19 cellular contexts compared by ENCODE assay signal in genomic region chr9:137749511-137749910, GRCh38.
DNase-seq lines count a peak whose midpoint lies in the region; ATAC-seq and TF ChIP-seq lines count a peak whose summit lies in the region.
"Had no signal": no experiment of that assay in that cellular context is flagged by ENCODE, and none has a peak within 500 bp of the region (broad histone marks: within the 10 kb centered on the region; RNA-seq: fewer than 3 reads in every experiment).

No MANE protein-coding gene starts in this region.

- ATAC-seq in left ventricle myocardium superior (peak; percentile 32), GM18498 (IDR thresholded peaks at IDR 0.05; ENCODE audit: unreplicated experiment) (no peak), GM21576 (IDR thresholded peaks at IDR 0.05; ENCODE audit: unreplicated experiment) (no peak)
- ATAC-seq: A549, HCT116 had no signal

- H3K27ac ChIP-seq in left ventricle myocardium inferior (replicated peaks) (no peak overlapping the region), subcutaneous abdominal adipose tissue (ENCODE audit: low read depth, low read length) (peak overlapping the region; percentile 65)
- H3K27ac ChIP-seq: A549, PC-9 had no signal

- no peaks in the 10 kb centered on the region for H3K9me3 ChIP-seq in left ventricle myocardium inferior (replicated peaks)
- no peaks in the 10 kb centered on the region for H3K9me3 ChIP-seq in subcutaneous abdominal adipose tissue (ENCODE audit: control insufficient read depth in 5 of 5, low read length in 5 of 5)
- H3K9me3 ChIP-seq: A549 had no signal

- peak overlapping the region in 4 of 5 experiments; percentile 14 to 78 (median 44) for H3K27ac Mint-ChIP-seq in brain

- H3K36me3 ChIP-seq in left ventricle myocardium inferior (peaks cover 63% of the 10 kb centered on the region), subcutaneous abdominal adipose tissue (ENCODE audit: control insufficient read depth in 5 of 5, insufficient read depth in 5 of 5, low read length in 5 of 5) (peaks cover 3 to 61% (median 51%) of the 10 kb centered on the region in 5 donors)

- H3K4me1 ChIP-seq in left ventricle myocardium inferior: peaks cover 10% of the 10 kb centered on the region
- H3K4me1 ChIP-seq in subcutaneous abdominal adipose tissue (ENCODE audit: control insufficient read depth in 5 of 5, insufficient read depth in 5 of 5, low read length in 5 of 5): peaks cover 0 to 15% (median 10%) of the 10 kb centered on the region in 5 donors

- H3K4me3 ChIP-seq in left ventricle myocardium inferior: no peak overlapping the region
- no peak overlapping the region for H3K4me3 ChIP-seq in subcutaneous abdominal adipose tissue (ENCODE audit: low read depth in 1 of 5, low read length in 5 of 5)
- H3K4me3 ChIP-seq: A549, PC-9 had no signal

- peak overlapping the region in 3 of 5 donors; percentile 5 to 39 (median 38) for H3K9ac ChIP-seq in subcutaneous abdominal adipose tissue (ENCODE audit: low read length in 5 of 5)

- peaks cover 84% of the 10 kb centered on the region for H3K36me3 Mint-ChIP-seq in brain

- no peak overlapping the region for H3K4me3 Mint-ChIP-seq in brain
- H3K4me3 Mint-ChIP-seq: IgD-negative memory B cell had no signal

- intact Hi-C loops in left ventricle myocardium superior (cut with micrococcal nuclease): no loop called here
- intact Hi-C loops in left ventricle myocardium inferior (cut with micrococcal nuclease): no loop called here

- no peaks in the 10 kb centered on the region for H3K27me3 ChIP-seq in left ventricle myocardium inferior (ENCODE audit: low read depth)
- no peaks in the 10 kb centered on the region for H3K27me3 ChIP-seq in subcutaneous abdominal adipose tissue (ENCODE audit: control insufficient read depth in 5 of 5, insufficient read depth in 4 of 5, low read length in 5 of 5)

- peaks cover 0 to 14% (median 3%) of the 10 kb centered on the region in 5 experiments for H3K9me3 Mint-ChIP-seq in brain
- H3K9me3 Mint-ChIP-seq: IgD-negative memory B cell had no signal

- peaks cover 33% of the 10 kb centered on the region for H3K4me1 Mint-ChIP-seq in brain

- DNase-seq in left ventricle myocardium superior (no peak), left ventricle myocardium inferior (no peak), myocyte (ENCODE audit: low read depth) (peak; percentile 18)
- DNase-seq in activated naive CD4-positive, alpha-beta T cell (lab: John Stamatoyannopoulos, UW): no peak
- DNase-seq: C1 segment of cervical spinal cord, COR-L47, EL, NCI-H1417 treated with DMSO at 0.1 percent for 48 hours, NCI-H2029, NCI-H510A, NCI-H82, PC-9 had no signal

- no peak for TF ChIP-seq CTCF in left ventricle myocardium inferior (IDR thresholded peaks at IDR 0.05; ENCODE audit: borderline replicate concordance)
- no peak for TF ChIP-seq CTCF in brain (conservative IDR thresholded peaks at IDR 0.05)

- H3K27me3 Mint-ChIP-seq in brain: no peaks in the 10 kb centered on the region
- H3K27me3 Mint-ChIP-seq: IgD-negative memory B cell had no signal
